ENCODE assay signal across 22 cellular contexts in the genomic region with DNA sequence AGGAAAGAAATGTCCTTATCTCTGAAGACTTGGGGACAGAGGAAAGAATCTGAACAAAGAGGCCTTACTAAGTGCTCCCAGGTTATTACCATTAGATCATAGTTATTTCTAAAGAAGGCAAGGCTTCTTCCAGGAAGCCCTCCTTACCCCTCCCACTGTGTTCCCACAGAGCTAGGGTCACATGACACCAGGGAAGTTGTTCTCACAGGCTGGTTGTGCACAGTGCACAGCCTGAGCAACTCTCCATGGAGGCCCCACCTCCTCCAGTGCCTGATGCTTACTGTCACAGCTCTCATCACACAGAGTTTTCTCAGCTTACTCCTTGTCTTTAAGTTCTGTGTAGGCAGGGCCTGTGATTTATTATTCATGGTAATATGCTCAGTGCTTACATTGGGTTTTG.
DNase-seq lines count a peak whose midpoint lies in the region; ATAC-seq, FAIRE-seq and TF ChIP-seq lines count a peak whose summit lies in the region.
"Had no signal": no experiment of that assay in that cellular context is flagged by ENCODE, and none has a peak within 500 bp of the region (broad histone marks: within the 10 kb centered on the region; RNA-seq: fewer than 3 reads in every experiment).

No MANE protein-coding gene starts in this region.

- CTCF ChIA-PET in WTC11 (lab: Charles Lee), result interaction anchor here (0.8 to 1.6 kb wide), 2 partner anchors 8 to 27 kb away, joined by 4 to 6 read pairs; no protein-coding TSS in a partner anchor

- no peak overlapping the region for H3K4me3 Mint-ChIP-seq in WTC11
- H3K4me3 Mint-ChIP-seq in naive thymus-derived CD8-positive, alpha-beta T cell, result no peak overlapping the region

- no peaks in the 10 kb centered on the region for H3K27me3 Mint-ChIP-seq in WTC11 (ENCODE audit: low read depth)
- no peaks in the 10 kb centered on the region for H3K27me3 Mint-ChIP-seq in naive thymus-derived CD8-positive, alpha-beta T cell

- no peak for ATAC-seq in WTC11
- no peak for ATAC-seq in naive thymus-derived CD8-positive, alpha-beta T cell
- no peak for ATAC-seq in GM18511 (IDR thresholded peaks at IDR 0.05; ENCODE audit: unreplicated experiment)
- ATAC-seq in pancreas, result no peak
- ATAC-seq: gastrocnemius medialis, left cardiac atrium had no signal

- peaks cover 4 to 13% (median 6%) of the 10 kb centered on the region in 3 donors for H3K4me1 ChIP-seq in pancreas
- H3K4me1 ChIP-seq: gastrocnemius medialis, HAP-1 had no signal

- TF ChIP-seq CTCF in WTC11 (IDR thresholded peaks at IDR 0.05) (no peak), pancreas (IDR thresholded peaks at IDR 0.05) (no peak)

- H3K9me3 ChIP-seq in pancreas, result no peaks in the 10 kb centered on the region
- H3K9me3 ChIP-seq: gastrocnemius medialis, HAP-1, ovary had no signal

- H3K27ac Mint-ChIP-seq in WTC11, result no peak overlapping the region
- peak overlapping the region in 1 of 10 donors; percentile 11 for H3K27ac Mint-ChIP-seq in naive thymus-derived CD8-positive, alpha-beta T cell
- H3K27ac Mint-ChIP-seq: activated naive CD4-positive, alpha-beta T cell treated with anti-CD3 and anti-CD28 coated beads, Interleukin-2, amount 50 U/mL, for 72 hours had no signal

- peaks cover 22% of the 10 kb centered on the region for H3K36me3 Mint-ChIP-seq in WTC11
- H3K36me3 Mint-ChIP-seq in naive thymus-derived CD8-positive, alpha-beta T cell, result peaks cover 11 to 33% (median 25%) of the 10 kb centered on the region in 3 donors
- H3K36me3 Mint-ChIP-seq: activated naive CD4-positive, alpha-beta T cell treated with anti-CD3 and anti-CD28 coated beads, Interleukin-2, amount 50 U/mL, for 72 hours had no signal

- no peaks in the 10 kb centered on the region for H3K36me3 ChIP-seq in pancreas
- H3K36me3 ChIP-seq: BLaER1 treated with 17β-estradiol and CSF1 and Interleukin-3, amounts not matched to agents 10 nM and 100 nM; gastrocnemius medialis; HAP-1; ovary had no signal

- peak; percentile 2 for DNase-seq in stimulated activated CD4-positive, alpha-beta T cell treated with anti-CD3 and anti-CD28 coated beads, Interleukin-15, amount 100 ng/mL, for 24 hours
- no peak for DNase-seq in stimulated activated CD4-positive, alpha-beta T cell treated with anti-CD3 and anti-CD28 coated beads, Interleukin-2, amount 100 ng/mL, for 24 hours
- no peak for DNase-seq in WTC11 (ENCODE audit: low spot score)
- DNase-seq in foreskin melanocyte, result peak; percentile 23
- no peak for DNase-seq in naive thymus-derived CD8-positive, alpha-beta T cell
- no peak for DNase-seq in pancreas
- DNase-seq: aorta; gastrocnemius medialis; left cardiac atrium; NCI-H1417 treated with DMSO at 0.1 percent for 48 hours; NCI-H2029 treated with DMSO at 0.1 percent for 48 hours; NCI-H524; ovary; retina; stimulated activated naive CD4-positive, alpha-beta T cell; T-helper 2 cell had no signal

- H3K27ac ChIP-seq in pancreas, result no peak overlapping the region
- H3K27ac ChIP-seq: BLaER1 treated with 17β-estradiol and CSF1 and Interleukin-3, amounts not matched to agents 10 nM and 100 nM; gastrocnemius medialis; ovary had no signal

- no peaks in the 10 kb centered on the region for H3K27me3 ChIP-seq in pancreas
- H3K27me3 ChIP-seq: BLaER1 treated with 17β-estradiol and CSF1 and Interleukin-3, amounts not matched to agents 10 nM and 100 nM; gastrocnemius medialis; ovary had no signal

- intact Hi-C loops in pancreas (cut with DNase I), result no loop called here

- POLR2A ChIA-PET in WTC11 (lab: Charles Lee), result no interaction called here
- POLR2A ChIA-PET in naive thymus-derived CD8-positive, alpha-beta T cell (lab: Charles Lee), result no interaction called here

- H3K4me3 ChIP-seq in pancreas, result no peak overlapping the region
- H3K4me3 ChIP-seq: BLaER1 treated with 17β-estradiol and CSF1 and Interleukin-3, amounts not matched to agents 10 nM and 100 nM; gastrocnemius medialis; HAP-1; ovary had no signal

- H3K9me3 Mint-ChIP-seq in WTC11, result no peaks in the 10 kb centered on the region
- no peaks in the 10 kb centered on the region for H3K9me3 Mint-ChIP-seq in naive thymus-derived CD8-positive, alpha-beta T cell
- H3K9me3 Mint-ChIP-seq: activated naive CD4-positive, alpha-beta T cell treated with anti-CD3 and anti-CD28 coated beads, Interleukin-2, amount 50 U/mL, for 72 hours had no signal

- no peak for FAIRE-seq in pancreas (lab: Jason Lieb, UNC)
- FAIRE-seq: bronchial epithelial cell, GM12892 had no signal

- no peaks in the 10 kb centered on the region for H3K4me1 Mint-ChIP-seq in WTC11
- H3K4me1 Mint-ChIP-seq in naive thymus-derived CD8-positive, alpha-beta T cell, result peaks cover 6 to 14% (median 10%) of the 10 kb centered on the region in 4 donors

TF ChIP-seq in WTC11, 78 proteins besides CTCF, POLR2A, EP300 and RAD21:
- no peak for TF ChIP-seq ZBTB21 (CRISPR knock-in tag; IDR thresholded peaks at IDR 0.05; ENCODE audit: borderline replicate concordance)
- peak; percentile 75 for TF ChIP-seq USF2 (CRISPR knock-in tag; IDR thresholded peaks at IDR 0.05)

Comparison
In these comparisons a context has a peak if more than half of its experiments do, and no peak if none do; other contexts are left out.
1. DNase-seq: peak in stimulated activated CD4-positive, alpha-beta T cell treated with anti-CD3 and anti-CD28 coated beads, Interleukin-15, amount 100 ng/mL, for 24 hours (single experiment) and foreskin melanocyte (single experiment); none in stimulated activated CD4-positive, alpha-beta T cell treated with anti-CD3 and anti-CD28 coated beads, Interleukin-2, amount 100 ng/mL, for 24 hours (0 of 2), WTC11 (single experiment), naive thymus-derived CD8-positive, alpha-beta T cell (0 of 10) and pancreas (0 of 6).